In the genomic region with DNA sequence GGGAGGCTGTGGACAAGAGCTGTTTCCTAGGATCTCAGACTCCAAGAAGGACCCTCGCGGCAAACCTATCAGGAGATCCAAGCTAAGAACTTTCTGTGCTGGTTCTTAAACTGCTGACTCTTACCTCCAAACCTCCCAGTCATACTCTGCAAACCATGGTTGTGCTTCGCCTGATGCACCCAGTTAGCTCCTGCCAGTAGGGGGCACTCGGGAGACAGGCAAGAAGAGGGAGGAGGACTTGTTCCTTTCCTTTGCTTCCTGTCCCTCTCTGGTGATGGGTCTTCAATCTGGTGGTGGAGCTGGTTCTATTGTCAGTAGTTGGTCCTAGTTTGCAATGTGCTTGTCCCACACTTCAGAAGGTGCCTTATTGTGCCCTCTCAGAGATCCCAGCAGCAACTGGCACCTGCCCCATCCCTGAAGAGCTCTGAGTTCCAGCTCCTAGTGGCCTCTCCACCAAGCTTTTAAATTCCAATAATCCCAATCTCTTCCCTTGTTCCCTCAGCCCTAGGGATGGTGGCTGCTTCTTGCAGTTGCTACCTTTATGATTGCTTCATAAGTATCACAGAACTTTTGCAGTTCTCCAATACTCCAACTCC, we compare ENCODE assay signal across 9 cellular contexts.
DNase-seq lines count a peak whose midpoint lies in the region; ATAC-seq, FAIRE-seq and TF ChIP-seq lines count a peak whose summit lies in the region.
"Had no signal": no experiment of that assay in that cellular context is flagged by ENCODE, and none has a peak within 500 bp of the region (broad histone marks: within the 10 kb centered on the region; RNA-seq: fewer than 3 reads in every experiment).

No MANE protein-coding gene starts in this region.

- H3K4me1 Mint-ChIP-seq in activated CD4-positive, alpha-beta T cell treated with anti-CD3 and anti-CD28 coated beads for 36 hours = no peaks in the 10 kb centered on the region

- peak; percentile 52 to 90; a peak in 4 of 6 replicates for ATAC-seq in A549
- peak; percentile 60 for ATAC-seq in activated CD4-positive, alpha-beta T cell treated with anti-CD3 and anti-CD28 coated beads for 36 hours
- ATAC-seq in foreskin keratinocyte = no peak
- no peak for ATAC-seq in GM18517 (IDR thresholded peaks at IDR 0.05; ENCODE audit: unreplicated experiment)
- no peak for ATAC-seq in GM18502 (IDR thresholded peaks at IDR 0.05; ENCODE audit: poor library complexity, unreplicated experiment)
- ATAC-seq: effector memory CD8-positive, alpha-beta T cell had no signal

- CTCF ChIA-PET in A549 (lab: Yijun Ruan, JAX) = interaction anchor here (0.8 to 3.9 kb wide), 29 partner anchors 10 to 503 kb away, joined by 3 to 40 read pairs (median 4); no protein-coding TSS in a partner anchor
- CTCF ChIA-PET in GM10248 (lab: Yijun Ruan, JAX) = interaction anchor here (0.7 to 3.0 kb wide), 22 partner anchors 9 to 466 kb away, joined by 3 to 17 read pairs (median 4); no protein-coding TSS in a partner anchor
- CTCF ChIA-PET in activated CD4-positive, alpha-beta T cell treated with anti-CD3 and anti-CD28 coated beads for 36 hours (lab: Charles Lee) = interaction anchor here (0.6 to 1.8 kb wide), 14 partner anchors 9 to 757 kb away, joined by 3 to 6 read pairs (median 3); no protein-coding TSS in a partner anchor

- H3K36me3 ChIP-seq in spleen = no peaks in the 10 kb centered on the region

- H3K27me3 ChIP-seq in foreskin keratinocyte (no peaks in the 10 kb centered on the region), spleen (replicated peaks in 1 of 7) (peaks cover 0 to 28% (median 3%) of the 10 kb centered on the region in 7 donors)

- H3K4me2 ChIP-seq in A549 = no peak overlapping the region

- H3K27ac Mint-ChIP-seq in activated CD4-positive, alpha-beta T cell treated with anti-CD3 and anti-CD28 coated beads for 36 hours = no peak overlapping the region
- H3K27ac Mint-ChIP-seq: effector memory CD8-positive, alpha-beta T cell had no signal

- no peak overlapping the region for H3K4me3 ChIP-seq in A549
- H3K4me3 ChIP-seq in spleen = no peak overlapping the region

- TF ChIP-seq EP300 in A549 (IDR thresholded peaks at IDR 0.05) = no peak

- H3K9me3 Mint-ChIP-seq in activated CD4-positive, alpha-beta T cell treated with anti-CD3 and anti-CD28 coated beads for 36 hours (ENCODE audit: low read depth) = peaks cover 7% of the 10 kb centered on the region

- H3K36me3 Mint-ChIP-seq in activated CD4-positive, alpha-beta T cell treated with anti-CD3 and anti-CD28 coated beads for 36 hours (ENCODE audit: low read depth) = no peaks in the 10 kb centered on the region

- peak; percentile 66 to 81 for TF ChIP-seq RAD21 in A549 (conservative IDR thresholded peaks at IDR 0.05 in 1 of 2, IDR thresholded peaks at IDR 0.05 in 1 of 2)

- H3K27ac ChIP-seq in A549 (no peak overlapping the region), foreskin keratinocyte (no peak overlapping the region), spleen (no peak overlapping the region)

- POLR2A ChIA-PET in A549 (lab: Yijun Ruan, JAX) (no interaction called here), GM10248 (lab: Yijun Ruan, JAX) (no interaction called here)
- POLR2A ChIA-PET in activated CD4-positive, alpha-beta T cell treated with anti-CD3 and anti-CD28 coated beads for 36 hours (lab: Charles Lee) = interaction anchor here (0.6 kb wide), 1 partner anchor 424 kb away, joined by 3 read pairs; no protein-coding TSS in a partner anchor

- TF ChIP-seq POLR2A in A549 (IDR thresholded peaks at IDR 0.05; ENCODE audit: low read length) (no peak), spleen (IDR thresholded peaks at IDR 0.05) (no peak)

- H3K9me3 ChIP-seq in A549 (peaks cover 28% of the 10 kb centered on the region), spleen (peaks cover 0 to 31% (median 13%) of the 10 kb centered on the region in 8 donors)

- peak; percentile 96 for FAIRE-seq in A549 (lab: Jason Lieb, UNC)

- peak; percentile 70 for TF ChIP-seq CTCF in A549 (IDR thresholded peaks at IDR 0.05)
- TF ChIP-seq CTCF in GM10248 (IDR thresholded peaks at IDR 0.05; ENCODE audit: control extremely low read depth, extremely low read depth, low read depth, missing control alignments) = peak; percentile 81
- peak; percentile 60 for TF ChIP-seq CTCF in foreskin keratinocyte (conservative IDR thresholded peaks at IDR 0.05)
- peak in 7 of 11 experiments; percentile 41 to 70 (median 59) for TF ChIP-seq CTCF in spleen (IDR thresholded peaks at IDR 0.05 in 8 of 11, conservative IDR thresholded peaks at IDR 0.05 in 3 of 11)

- intact Hi-C loops in activated CD4-positive, alpha-beta T cell treated with anti-CD3 and anti-CD28 coated beads for 36 hours (cut with DNase I, micrococcal nuclease) = loop anchor here (1.0 to 5.0 kb wide), 5 partner anchors 33 to 113 kb away; partner anchors contain the start of gene RPL38 (in 1 of the 2)
- intact Hi-C loops in spleen (cut with DNase I; ENCODE audit: low total_unique reads) = no loop called here

- 2% methylated on average over 4 of the region's 4 CpGs for whole genome bisulfite sequencing in A549 (ENCODE audit: missing lambda C conversion rate)
- WGBS in spleen, 5 donors = 34 to 50% (median 39%) methylated on average over 4 of the region's 4 CpGs

- H3K4me1 ChIP-seq in A549 = no peaks in the 10 kb centered on the region
- no peaks in the 10 kb centered on the region for H3K4me1 ChIP-seq in foreskin keratinocyte
- H3K4me1 ChIP-seq in spleen = no peaks in the 10 kb centered on the region

- peaks cover 13% of the 10 kb centered on the region for H3K27me3 Mint-ChIP-seq in activated CD4-positive, alpha-beta T cell treated with anti-CD3 and anti-CD28 coated beads for 36 hours

- no peak overlapping the region for H3K4me3 Mint-ChIP-seq in activated CD4-positive, alpha-beta T cell treated with anti-CD3 and anti-CD28 coated beads for 36 hours
- H3K4me3 Mint-ChIP-seq: effector memory CD8-positive, alpha-beta T cell had no signal

- peak; percentile 52 to 79 for DNase-seq in A549 (ENCODE audit: low read depth in 1 of 2, low spot score in 1 of 2)
- peak; percentile 73 for DNase-seq in GM10248 (ENCODE audit: extremely low spot score)
- DNase-seq in NCI-H2029 (lab: John Stamatoyannopoulos, UW) = peak; percentile 50
- DNase-seq in activated CD4-positive, alpha-beta T cell treated with anti-CD3 and anti-CD28 coated beads for 36 hours = peak; percentile 87
- peak; percentile 1 to 3 for DNase-seq in foreskin keratinocyte
- no peak for DNase-seq in spleen

TF ChIP-seq in A549, 52 proteins besides CTCF, POLR2A, EP300 and RAD21:
- TF ChIP-seq SMC3 (IDR thresholded peaks at IDR 0.05) = peak; percentile 61
- TF ChIP-seq TFCP2L1 (CRISPR knock-in tag; IDR thresholded peaks at IDR 0.05) = no peak

Comparison
In these comparisons a context has a peak if more than half of its experiments do, and no peak if none do; other contexts are left out.
1. ATAC-seq: peak in A549 (2 of 2) and activated CD4-positive, alpha-beta T cell treated with anti-CD3 and anti-CD28 coated beads for 36 hours (single experiment); none in foreskin keratinocyte (single experiment), GM18517 (single experiment) and GM18502 (single experiment).
2. Peak in every context shown above with its lines, with median percentiles within 50 percentile points of each other: CTCF ChIP-seq.